Comparison of ENCODE assay signal across 25 cellular contexts in genomic region chr2:178733975-178734374, GRCh38.
DNase-seq lines count a peak whose midpoint lies in the region; ATAC-seq and TF ChIP-seq lines count a peak whose summit lies in the region.
"Had no signal": no experiment of that assay in that cellular context is flagged by ENCODE, and none has a peak within 500 bp of the region (broad histone marks: within the 10 kb centered on the region; RNA-seq: fewer than 3 reads in every experiment).

No MANE protein-coding gene starts in this region.

- peaks cover 3% of the 10 kb centered on the region for H3K9me3 Mint-ChIP-seq in progenitor cell of endocrine pancreas (ENCODE audit: low read depth)
- H3K9me3 Mint-ChIP-seq: CD4-positive, alpha-beta T cell; CD8-positive, alpha-beta T cell had no signal

- H3K27ac ChIP-seq in left ventricle myocardium inferior (replicated peaks): peak overlapping the region; percentile 30
- H3K27ac ChIP-seq in gastrocnemius medialis: peak overlapping the region in 3 of 4 donors; percentile 23 to 79 (median 41)
- H3K27ac ChIP-seq: 22Rv1; A549; BLaER1 treated with 17β-estradiol and CSF1 and Interleukin-3, amounts not matched to agents 10 nM and 100 nM; C4-2B had no signal

- peak overlapping the region; percentile 80 for H3K27ac Mint-ChIP-seq in progenitor cell of endocrine pancreas
- H3K27ac Mint-ChIP-seq: B cell; CD4-positive, alpha-beta T cell; CD8-positive, alpha-beta T cell had no signal

- no peak for ATAC-seq in Right ventricle myocardium inferior
- ATAC-seq in gastrocnemius medialis: no peak
- ATAC-seq in GM18868 (IDR thresholded peaks at IDR 0.05; ENCODE audit: unreplicated experiment): no peak
- no peak for ATAC-seq in HG02870 (IDR thresholded peaks at IDR 0.05; ENCODE audit: unreplicated experiment)
- ATAC-seq: A549; CD8-positive, alpha-beta T cell; GM12878 had no signal

- in situ Hi-C loops in gastrocnemius medialis (cut with MboI; ENCODE audit: low sequenced_read_pairs in 4 of 4): no loop called here

- no peak for TF ChIP-seq POLR2A in gastrocnemius medialis (IDR thresholded peaks at IDR 0.05)

- peaks cover 78% of the 10 kb centered on the region for H3K36me3 ChIP-seq in left ventricle myocardium inferior
- peaks cover 0 to 100% of the 10 kb centered on the region in 2 donors for H3K36me3 ChIP-seq in gastrocnemius medialis
- H3K36me3 ChIP-seq: BLaER1 treated with 17β-estradiol and CSF1 and Interleukin-3, amounts not matched to agents 10 nM and 100 nM had no signal

- H3K27me3 Mint-ChIP-seq in progenitor cell of endocrine pancreas: no peaks in the 10 kb centered on the region
- H3K27me3 Mint-ChIP-seq: B cell; CD4-positive, alpha-beta T cell had no signal

- TF ChIP-seq CTCF in left ventricle myocardium inferior (IDR thresholded peaks at IDR 0.05; ENCODE audit: borderline replicate concordance) (no peak), progenitor cell of endocrine pancreas (IDR thresholded peaks at IDR 0.05; ENCODE audit: unreplicated experiment) (no peak), gastrocnemius medialis (IDR thresholded peaks at IDR 0.05 in 4 of 5, conservative IDR thresholded peaks at IDR 0.05 in 1 of 5) (no peak)

- intact Hi-C loops in left ventricle myocardium inferior (cut with micrococcal nuclease) (no loop called here), Right ventricle myocardium inferior (cut with DNase I) (no loop called here), gastrocnemius medialis (cut with DNase I; ENCODE audit: low total_unique reads) (loop anchor here (5.0 kb wide), 2 partner anchors 38 to 68 kb away; no protein-coding TSS in a partner anchor)

- H3K4me3 ChIP-seq in left ventricle myocardium inferior (no peak overlapping the region), gastrocnemius medialis (no peak overlapping the region)
- H3K4me3 ChIP-seq: A549; BLaER1 treated with 17β-estradiol and CSF1 and Interleukin-3, amounts not matched to agents 10 nM and 100 nM; GM12878 had no signal

- H3K9me3 ChIP-seq in left ventricle myocardium inferior (replicated peaks) (no peaks in the 10 kb centered on the region), gastrocnemius medialis (no peaks in the 10 kb centered on the region)
- H3K9me3 ChIP-seq: A549; BLaER1 treated with 17β-estradiol and CSF1 and Interleukin-3, amounts not matched to agents 10 nM and 100 nM; Caco-2 had no signal

- peaks cover 4% of the 10 kb centered on the region for H3K4me1 Mint-ChIP-seq in progenitor cell of endocrine pancreas (ENCODE audit: low read depth)
- H3K4me1 Mint-ChIP-seq: B cell had no signal

- H3K27me3 ChIP-seq in left ventricle myocardium inferior (ENCODE audit: low read depth) (no peaks in the 10 kb centered on the region), gastrocnemius medialis (no peaks in the 10 kb centered on the region)
- H3K27me3 ChIP-seq: BLaER1 treated with 17β-estradiol and CSF1 and Interleukin-3, amounts not matched to agents 10 nM and 100 nM had no signal

- H3K4me1 ChIP-seq in left ventricle myocardium inferior: peaks cover 91% of the 10 kb centered on the region
- peaks cover 74 to 80% of the 10 kb centered on the region in 2 donors for H3K4me1 ChIP-seq in gastrocnemius medialis
- H3K4me1 ChIP-seq: A549; BLaER1 treated with 17β-estradiol and CSF1 and Interleukin-3, amounts not matched to agents 10 nM and 100 nM; Caco-2 had no signal

- DNase-seq in NCI-H748 (lab: John Stamatoyannopoulos, UW; ENCODE audit: unreplicated experiment) (peak; percentile 26), NCI-H748 treated with DMSO at 0.1 percent for 48 hours (lab: John Stamatoyannopoulos, UW) (no peak), left ventricle myocardium inferior (no peak), Right ventricle myocardium inferior (ENCODE audit: missing footprints) (no peak), progenitor cell of endocrine pancreas (ENCODE audit: low spot score, unreplicated experiment) (no peak), gastrocnemius medialis (no peak)
- DNase-seq: AML-193; Caco-2; CD4-positive, alpha-beta T cell; CD8-positive, alpha-beta T cell; DMS 273 treated with DMSO at 0.1 percent for 48 hours; DMS153; DMS53; DMS79; DND-41; EL; GDM1 had no signal

- no peak overlapping the region for H3K4me3 Mint-ChIP-seq in progenitor cell of endocrine pancreas (ENCODE audit: low read depth)
- H3K4me3 Mint-ChIP-seq: B cell; CD4-positive, alpha-beta T cell; CD8-positive, alpha-beta T cell had no signal

- H3K36me3 Mint-ChIP-seq in progenitor cell of endocrine pancreas (ENCODE audit: insufficient read depth): peaks cover 14% of the 10 kb centered on the region
